Comparison of ENCODE assay signal across 2 cellular contexts in the genomic region with DNA sequence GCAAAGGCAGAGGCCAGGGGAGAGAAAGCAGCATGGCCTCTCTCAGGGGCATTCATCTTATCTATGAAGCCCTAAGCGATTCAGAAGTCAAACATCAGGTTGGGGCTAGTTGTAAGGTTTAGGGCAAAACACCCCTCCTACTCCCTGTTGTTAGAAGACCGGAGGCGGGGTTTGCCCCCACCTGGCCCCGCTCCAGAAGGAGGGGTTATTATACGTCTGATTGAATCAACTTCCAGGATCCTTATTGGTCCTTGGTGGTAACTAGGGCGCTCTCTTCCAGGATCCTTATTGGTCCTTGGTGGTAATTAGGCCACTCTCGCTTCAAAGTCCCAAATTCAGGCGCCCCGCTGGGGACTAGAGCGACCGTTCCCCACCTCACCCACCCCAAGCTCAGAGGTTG.
TF ChIP-seq lines count a peak whose summit lies in the region.

No MANE protein-coding gene starts in this region.

TF ChIP-seq in GM23338, 12 proteins besides CTCF, POLR2A, EP300 and RAD21 (continues in another document):
- TF ChIP-seq ZNF114 (CRISPR knock-in tag; IDR thresholded peaks at IDR 0.05): no peak
- no peak for TF ChIP-seq EZH2 (IDR thresholded peaks at IDR 0.05; ENCODE audit: low read depth, unreplicated experiment)
- TF ChIP-seq EZH2phosphoT487 (IDR thresholded peaks at IDR 0.05; ENCODE audit: unreplicated experiment): no peak
- TF ChIP-seq CREB1 (CRISPR knock-in tag; IDR thresholded peaks at IDR 0.05; ENCODE audit: low read depth): no peak
- TF ChIP-seq, protein P1, sequence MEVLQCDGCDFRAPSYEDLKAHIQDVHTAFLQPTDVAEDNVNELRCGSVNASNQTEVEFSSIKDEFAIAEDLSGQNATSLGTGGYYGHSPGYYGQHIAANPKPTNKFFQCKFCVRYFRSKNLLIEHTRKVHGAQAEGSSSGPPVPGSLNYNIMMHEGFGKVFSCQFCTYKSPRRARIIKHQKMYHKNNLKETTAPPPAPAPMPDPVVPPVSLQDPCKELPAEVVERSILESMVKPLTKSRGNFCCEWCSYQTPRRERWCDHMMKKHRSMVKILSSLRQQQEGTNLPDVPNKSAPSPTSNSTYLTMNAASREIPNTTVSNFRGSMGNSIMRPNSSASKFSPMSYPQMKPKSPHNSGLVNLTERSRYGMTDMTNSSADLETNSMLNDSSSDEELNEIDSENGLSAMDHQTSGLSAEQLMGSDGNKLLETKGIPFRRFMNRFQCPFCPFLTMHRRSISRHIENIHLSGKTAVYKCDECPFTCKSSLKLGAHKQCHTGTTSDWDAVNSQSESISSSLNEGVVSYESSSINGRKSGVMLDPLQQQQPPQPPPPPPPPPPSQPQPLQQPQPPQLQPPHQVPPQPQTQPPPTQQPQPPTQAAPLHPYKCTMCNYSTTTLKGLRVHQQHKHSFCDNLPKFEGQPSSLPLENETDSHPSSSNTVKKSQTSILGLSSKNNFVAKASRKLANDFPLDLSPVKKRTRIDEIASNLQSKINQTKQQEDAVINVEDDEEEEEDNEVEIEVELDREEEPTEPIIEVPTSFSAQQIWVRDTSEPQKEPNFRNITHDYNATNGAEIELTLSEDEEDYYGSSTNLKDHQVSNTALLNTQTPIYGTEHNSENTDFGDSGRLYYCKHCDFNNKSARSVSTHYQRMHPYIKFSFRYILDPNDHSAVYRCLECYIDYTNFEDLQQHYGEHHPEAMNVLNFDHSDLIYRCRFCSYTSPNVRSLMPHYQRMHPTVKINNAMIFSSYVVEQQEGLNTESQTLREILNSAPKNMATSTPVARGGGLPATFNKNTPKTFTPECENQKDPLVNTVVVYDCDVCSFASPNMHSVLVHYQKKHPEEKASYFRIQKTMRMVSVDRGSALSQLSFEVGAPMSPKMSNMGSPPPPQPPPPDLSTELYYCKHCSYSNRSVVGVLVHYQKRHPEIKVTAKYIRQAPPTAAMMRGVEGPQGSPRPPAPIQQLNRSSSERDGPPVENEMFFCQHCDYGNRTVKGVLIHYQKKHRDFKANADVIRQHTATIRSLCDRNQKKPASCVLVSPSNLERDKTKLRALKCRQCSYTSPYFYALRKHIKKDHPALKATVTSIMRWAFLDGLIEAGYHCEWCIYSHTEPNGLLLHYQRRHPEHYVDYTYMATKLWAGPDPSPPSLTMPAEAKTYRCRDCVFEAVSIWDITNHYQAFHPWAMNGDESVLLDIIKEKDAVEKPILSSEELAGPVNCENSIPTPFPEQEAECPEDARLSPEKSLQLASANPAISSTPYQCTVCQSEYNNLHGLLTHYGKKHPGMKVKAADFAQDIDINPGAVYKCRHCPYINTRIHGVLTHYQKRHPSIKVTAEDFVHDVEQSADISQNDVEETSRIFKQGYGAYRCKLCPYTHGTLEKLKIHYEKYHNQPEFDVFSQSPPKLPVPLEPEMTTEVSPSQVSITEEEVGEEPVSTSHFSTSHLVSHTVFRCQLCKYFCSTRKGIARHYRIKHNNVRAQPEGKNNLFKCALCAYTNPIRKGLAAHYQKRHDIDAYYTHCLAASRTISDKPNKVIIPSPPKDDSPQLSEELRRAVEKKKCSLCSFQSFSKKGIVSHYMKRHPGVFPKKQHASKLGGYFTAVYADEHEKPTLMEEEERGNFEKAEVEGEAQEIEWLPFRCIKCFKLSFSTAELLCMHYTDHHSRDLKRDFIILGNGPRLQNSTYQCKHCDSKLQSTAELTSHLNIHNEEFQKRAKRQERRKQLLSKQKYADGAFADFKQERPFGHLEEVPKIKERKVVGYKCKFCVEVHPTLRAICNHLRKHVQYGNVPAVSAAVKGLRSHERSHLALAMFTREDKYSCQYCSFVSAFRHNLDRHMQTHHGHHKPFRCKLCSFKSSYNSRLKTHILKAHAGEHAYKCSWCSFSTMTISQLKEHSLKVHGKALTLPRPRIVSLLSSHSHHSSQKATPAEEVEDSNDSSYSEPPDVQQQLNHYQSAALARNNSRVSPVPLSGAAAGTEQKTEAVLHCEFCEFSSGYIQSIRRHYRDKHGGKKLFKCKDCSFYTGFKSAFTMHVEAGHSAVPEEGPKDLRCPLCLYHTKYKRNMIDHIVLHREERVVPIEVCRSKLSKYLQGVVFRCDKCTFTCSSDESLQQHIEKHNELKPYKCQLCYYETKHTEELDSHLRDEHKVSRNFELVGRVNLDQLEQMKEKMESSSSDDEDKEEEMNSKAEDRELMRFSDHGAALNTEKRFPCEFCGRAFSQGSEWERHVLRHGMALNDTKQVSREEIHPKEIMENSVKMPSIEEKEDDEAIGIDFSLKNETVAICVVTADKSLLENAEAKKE (CRISPR knock-in tag; IDR thresholded peaks at IDR 0.05): no peak
- TF ChIP-seq STAT1 (IDR thresholded peaks at IDR 0.05; ENCODE audit: unreplicated experiment): no peak
- TF ChIP-seq ETS1 (IDR thresholded peaks at IDR 0.05): no peak
- TF ChIP-seq POLR2AphosphoS5 (IDR thresholded peaks at IDR 0.05; ENCODE audit: low read depth): no peak
- TF ChIP-seq REST (IDR thresholded peaks at IDR 0.05; ENCODE audit: unreplicated experiment): no peak
- no peak for TF ChIP-seq NANOG (IDR thresholded peaks at IDR 0.05; ENCODE audit: borderline replicate concordance)

TF ChIP-seq in H1, 55 proteins besides CTCF, POLR2A, EP300 and RAD21:
- TF ChIP-seq BACH1 (IDR thresholded peaks at IDR 0.05; ENCODE audit: low read length) (no peak), YY1 (IDR thresholded peaks at IDR 0.05; ENCODE audit: low read depth, low read length) (no peak), KDM4A (IDR thresholded peaks at IDR 0.05; ENCODE audit: low read depth, low read length, severe bottlenecking) (no peak), RNF2 (IDR thresholded peaks at IDR 0.05; ENCODE audit: borderline replicate concordance, low read depth, low read length, missing control alignments, poor library complexity, severe bottlenecking) (no peak), SRF (IDR thresholded peaks at IDR 0.05; ENCODE audit: low read depth, low read length) (no peak), EGR1 (IDR thresholded peaks at IDR 0.05; ENCODE audit: borderline replicate concordance, low read depth, low read length) (no peak)
- TF ChIP-seq, protein P2, sequence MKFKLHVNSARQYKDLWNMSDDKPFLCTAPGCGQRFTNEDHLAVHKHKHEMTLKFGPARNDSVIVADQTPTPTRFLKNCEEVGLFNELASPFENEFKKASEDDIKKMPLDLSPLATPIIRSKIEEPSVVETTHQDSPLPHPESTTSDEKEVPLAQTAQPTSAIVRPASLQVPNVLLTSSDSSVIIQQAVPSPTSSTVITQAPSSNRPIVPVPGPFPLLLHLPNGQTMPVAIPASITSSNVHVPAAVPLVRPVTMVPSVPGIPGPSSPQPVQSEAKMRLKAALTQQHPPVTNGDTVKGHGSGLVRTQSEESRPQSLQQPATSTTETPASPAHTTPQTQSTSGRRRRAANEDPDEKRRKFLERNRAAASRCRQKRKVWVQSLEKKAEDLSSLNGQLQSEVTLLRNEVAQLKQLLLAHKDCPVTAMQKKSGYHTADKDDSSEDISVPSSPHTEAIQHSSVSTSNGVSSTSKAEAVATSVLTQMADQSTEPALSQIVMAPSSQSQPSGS (IDR thresholded peaks at IDR 0.05; ENCODE audit: low read length): no peak
